Comparison of ENCODE assay signal across 17 cellular contexts in the genomic region with DNA sequence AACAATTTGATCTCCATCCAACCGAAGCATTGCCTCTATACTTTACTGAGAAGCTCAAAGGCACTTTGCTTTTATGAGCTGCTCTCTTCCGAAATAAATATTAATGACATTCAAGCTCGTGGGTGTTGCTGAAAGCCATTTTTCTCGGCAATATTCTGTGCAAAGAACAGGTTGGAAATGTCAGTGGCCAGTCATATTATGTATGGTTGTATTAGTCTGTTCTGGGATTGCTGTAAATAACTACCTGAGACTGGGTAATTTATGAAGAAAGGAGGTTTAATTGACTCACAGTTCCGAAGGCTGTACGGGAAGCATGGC. TPM values are rescaled to one million over a fixed set of nuclear protein-coding genes. Genes with fewer than 3 reads are reported as not detected.
DNase-seq lines count a peak whose midpoint lies in the region; ATAC-seq and TF ChIP-seq lines count a peak whose summit lies in the region.
"Had no signal": no experiment of that assay in that cellular context is flagged by ENCODE, and none has a peak within 500 bp of the region (broad histone marks: within the 10 kb centered on the region; RNA-seq: fewer than 3 reads in every experiment).

No MANE protein-coding gene starts in this region.

- H3K9me3 ChIP-seq in left ventricle myocardium inferior (replicated peaks) = peaks cover 11% of the 10 kb centered on the region
- H3K9me3 ChIP-seq in SJCRH30 (replicated peaks) = no peaks in the 10 kb centered on the region
- H3K9me3 ChIP-seq in iPS-18a (ENCODE audit: control insufficient read depth, low read depth, low read length) = no peaks in the 10 kb centered on the region
- H3K9me3 ChIP-seq: HAP-1 had no signal

- H3K27me3 ChIP-seq in left ventricle myocardium inferior (ENCODE audit: low read depth) (no peaks in the 10 kb centered on the region), SJCRH30 (no peaks in the 10 kb centered on the region), iPS-18a (ENCODE audit: control insufficient read depth, insufficient read depth, low read length) (no peaks in the 10 kb centered on the region)

- peaks cover 5% of the 10 kb centered on the region for H3K9me3 Mint-ChIP-seq in chondrocyte (ENCODE audit: low read depth)
- H3K9me3 Mint-ChIP-seq: central memory CD8-positive, alpha-beta T cell had no signal

- no peak overlapping the region for H3K4me3 Mint-ChIP-seq in chondrocyte (ENCODE audit: unreplicated experiment)
- H3K4me3 Mint-ChIP-seq: activated T-cell treated with anti-CD3 and anti-CD28 coated beads, Interleukin-2, amount 50 U/mL, for 72 hours; central memory CD8-positive, alpha-beta T cell; naive thymus-derived CD4-positive, alpha-beta T cell had no signal

- no peaks in the 10 kb centered on the region for H3K4me1 Mint-ChIP-seq in chondrocyte (ENCODE audit: low read depth)
- H3K4me1 Mint-ChIP-seq: central memory CD8-positive, alpha-beta T cell; naive thymus-derived CD4-positive, alpha-beta T cell had no signal

- H3K36me3 ChIP-seq in left ventricle myocardium inferior (no peaks in the 10 kb centered on the region), SJCRH30 (no peaks in the 10 kb centered on the region), iPS-18a (ENCODE audit: control insufficient read depth, low read depth, low read length) (no peaks in the 10 kb centered on the region)
- H3K36me3 ChIP-seq: HAP-1 had no signal

- no peak overlapping the region for H3K4me3 ChIP-seq in left ventricle myocardium inferior
- peak overlapping the region; percentile 52 for H3K4me3 ChIP-seq in SJCRH30
- H3K4me3 ChIP-seq in iPS-18a (ENCODE audit: low read length) = peak overlapping the region; percentile 2
- H3K4me3 ChIP-seq: HAP-1 had no signal

- no peak for ATAC-seq in left cardiac atrium
- ATAC-seq: activated T-cell treated with anti-CD3 and anti-CD28 coated beads, Interleukin-2, amount 50 U/mL, for 72 hours; naive thymus-derived CD4-positive, alpha-beta T cell had no signal

- H3K27me3 Mint-ChIP-seq in chondrocyte (ENCODE audit: low read depth) = no peaks in the 10 kb centered on the region

- intact Hi-C loops in left ventricle myocardium inferior (cut with micrococcal nuclease) (no loop called here), left cardiac atrium (cut with DNase I) (no loop called here)

- no peak for DNase-seq in left ventricle myocardium inferior
- no peak for DNase-seq in left cardiac atrium
- no peak for DNase-seq in SJCRH30
- DNase-seq in GDM1 (lab: John Stamatoyannopoulos, UW) = no peak
- no peak for DNase-seq in chondrocyte (ENCODE audit: low spot score)
- no peak for DNase-seq in NCI-H128 (lab: John Stamatoyannopoulos, UW; ENCODE audit: unreplicated experiment)
- DNase-seq: activated CD4-positive, alpha-beta T cell treated with anti-CD3 and anti-CD28 coated beads for 48 hours; activated naive CD4-positive, alpha-beta T cell treated with anti-CD3 and anti-CD28 coated beads, Interleukin-2, amount 50 U/mL, for 16 hours; activated T-cell treated with anti-CD3 and anti-CD28 coated beads, Interleukin-2, amount 50 U/mL, for 72 hours; naive thymus-derived CD4-positive, alpha-beta T cell; NCI-H1048; NCI-H2029; Right ventricle myocardium superior had no signal

- H3K36me3 Mint-ChIP-seq in chondrocyte (ENCODE audit: low read depth) = no peaks in the 10 kb centered on the region

- H3K27ac Mint-ChIP-seq in chondrocyte (ENCODE audit: unreplicated experiment) = no peak overlapping the region
- H3K27ac Mint-ChIP-seq: activated T-cell treated with anti-CD3 and anti-CD28 coated beads, Interleukin-2, amount 50 U/mL, for 72 hours; naive thymus-derived CD4-positive, alpha-beta T cell had no signal

- no peak overlapping the region for H3K9ac ChIP-seq in iPS-18a (ENCODE audit: low read length)

- H3K27ac ChIP-seq in left ventricle myocardium inferior (replicated peaks) (peak overlapping the region; percentile 81), SJCRH30 (no peak overlapping the region; the same call in 1 of the 2 replicates), iPS-18a (ENCODE audit: low read length) (no peak overlapping the region), temporal lobe (ENCODE audit: low read depth, low read length) (peak overlapping the region; percentile 70)

- peaks cover 9% of the 10 kb centered on the region for H3K4me1 ChIP-seq in left ventricle myocardium inferior
- H3K4me1 ChIP-seq in SJCRH30 = no peaks in the 10 kb centered on the region
- peaks cover 29% of the 10 kb centered on the region for H3K4me1 ChIP-seq in iPS-18a (ENCODE audit: control insufficient read depth, low read depth, low read length)

- TF ChIP-seq CTCF in left ventricle myocardium inferior (IDR thresholded peaks at IDR 0.05; ENCODE audit: borderline replicate concordance) = no peak
- no peak for TF ChIP-seq CTCF in chondrocyte (IDR thresholded peaks at IDR 0.05)

RNA-seq across cellular contexts. Expression of a gene that starts 32.1 kb away (rescaled TPM):
- total RNA-seq in left ventricle myocardium inferior (1.4 TPM), left cardiac atrium (1 to 10 TPM; 2.2 to 3.9 TPM), temporal lobe (2,668 TPM), chondrocyte (109 to 119 TPM (median 117 TPM) in 3 replicates)
- 54.1 and 57.9 TPM in 2 replicates for total RNA-seq in SJCRH30 (2014; rRNA removed; shearing (Covaris generic))

RNA-seq across cellular contexts. Expression of a gene that starts 38.0 kb away (rescaled TPM):
- total RNA-seq in left ventricle myocardium inferior (13.9 TPM), left cardiac atrium (10 to 100 TPM; 43.8 to 57.8 TPM), temporal lobe (1,088 TPM), chondrocyte (212 to 290 TPM (median 223 TPM) in 3 replicates)
- 10.6 and 16.7 TPM in 2 replicates for total RNA-seq in SJCRH30 (2014; rRNA removed; shearing (Covaris generic))

Comparison
In these comparisons a context has a peak if more than half of its experiments do, and no peak if none do; other contexts are left out.
1. H3K27ac ChIP-seq: peak in left ventricle myocardium inferior (single experiment) and temporal lobe (single experiment); none in SJCRH30 (single experiment) and iPS-18a (single experiment).
2. RNA of a gene that starts 32.1 kb away (total RNA-seq): 2,668 TPM in temporal lobe (single experiment); 109 to 119 TPM in chondrocyte, 54.1 to 57.9 TPM in SJCRH30, 2.2 to 3.9 TPM in left cardiac atrium and 1.4 TPM in left ventricle myocardium inferior (single experiment); every median in the first group is over 10 times any median in the second.